In the genomic region with DNA sequence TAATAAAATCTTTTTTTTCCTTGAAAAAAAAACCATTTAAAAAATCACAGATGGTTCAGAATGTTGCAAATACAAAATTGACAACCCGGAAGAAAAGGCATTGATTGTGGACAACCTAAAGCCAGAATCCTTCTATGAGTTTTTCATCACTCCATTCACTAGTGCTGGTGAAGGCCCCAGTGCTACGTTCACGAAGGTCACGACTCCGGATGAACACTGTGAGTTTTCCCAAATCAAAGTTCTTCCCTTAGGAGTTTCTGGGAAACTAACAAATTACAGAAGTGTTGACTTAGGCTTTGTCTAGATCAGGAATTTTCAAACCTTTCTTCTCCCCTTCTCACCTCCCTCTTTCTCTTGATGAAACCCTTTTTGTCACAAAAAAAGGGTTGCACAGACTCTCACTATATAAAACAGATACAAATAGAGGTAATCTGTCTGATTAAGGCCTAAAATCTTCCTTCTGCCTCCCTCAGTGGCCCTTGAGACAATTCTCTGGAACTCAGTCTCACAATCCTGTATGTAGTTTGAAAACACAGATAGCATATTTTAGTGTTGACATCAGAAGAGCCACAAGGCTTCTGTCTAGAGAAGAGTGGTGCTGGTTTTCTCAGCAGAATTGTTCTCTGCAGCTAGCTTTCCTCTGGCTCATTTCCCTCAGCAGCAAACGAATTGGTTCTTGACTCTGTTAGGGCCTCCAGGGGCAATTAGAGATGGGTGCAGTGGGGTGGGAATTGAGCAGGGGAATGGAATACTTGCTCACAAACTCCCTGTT, we compare ENCODE assay signal across 17 cellular contexts.
DNase-seq lines count a peak whose midpoint lies in the region; ATAC-seq lines count a peak whose summit lies in the region.
"Had no signal": no experiment of that assay in that cellular context is flagged by ENCODE, and none has a peak within 500 bp of the region (broad histone marks: within the 10 kb centered on the region; RNA-seq: fewer than 3 reads in every experiment).

No MANE protein-coding gene starts in this region.

- ATAC-seq in Right ventricle myocardium superior (ENCODE audit: poor library complexity) (peak; percentile 51), sciatic nerve (peak; percentile 75), HG03108 (IDR thresholded peaks at IDR 0.05; ENCODE audit: unreplicated experiment) (no peak)
- ATAC-seq: left lung; stimulated activated naive B cell treated with anti-CD40 and anti-IgM and Interleukin-4, amounts not matched to agents 10 μg/mL and 1 μg/mL and 100 μg/mL, for 72 hours had no signal

- no peaks in the 10 kb centered on the region for H3K36me3 Mint-ChIP-seq in activated naive CD4-positive, alpha-beta T cell treated with anti-CD3 and anti-CD28 coated beads, Interleukin-2, amount 10 ng/mL, durations not matched to agents 7 days and 5 days
- H3K36me3 Mint-ChIP-seq: stimulated activated naive B cell treated with anti-CD40 and anti-IgM and Interleukin-4, amounts not matched to agents 10 μg/mL and 1 μg/mL and 100 μg/mL, for 72 hours had no signal

- DNase-seq in ELF-1 (ENCODE audit: low read depth, low spot score): peak; percentile 19
- peak; percentile 83 for DNase-seq in amniotic epithelial cell (ENCODE audit: low read depth)
- no peak for DNase-seq in Right ventricle myocardium superior
- no peak for DNase-seq in sciatic nerve (ENCODE audit: low spot score)
- DNase-seq in posterior cingulate gyrus: no peak
- no peak for DNase-seq in activated naive CD4-positive, alpha-beta T cell treated with anti-CD3 and anti-CD28 coated beads, Interleukin-2, amount 10 ng/mL, durations not matched to agents 7 days and 5 days
- no peak for DNase-seq in NCI-H2107 (lab: John Stamatoyannopoulos, UW)
- DNase-seq: activated CD4-positive, CD25-positive, alpha-beta regulatory T cell treated with anti-CD3 and anti-CD28 coated beads, Interleukin-2, amount 50 U/mL, for 72 hours; activated T-cell treated with anti-CD3 and anti-CD28 coated beads, Interleukin-2, amount 50 U/mL, for 48 hours; C1 segment of cervical spinal cord; central memory CD4-positive, alpha-beta T cell; left lung; NCI-H2029; occipital lobe; stimulated activated CD4-positive, alpha-beta T cell treated with anti-CD3 and anti-CD28 coated beads, Interleukin-2, amount 100 ng/mL, for 48 hours; stimulated activated naive B cell treated with anti-CD40 and anti-IgM and Interleukin-4, amounts not matched to agents 10 μg/mL and 1 μg/mL and 100 μg/mL, for 72 hours had no signal

- no peak overlapping the region for H3K4me3 Mint-ChIP-seq in activated naive CD4-positive, alpha-beta T cell treated with anti-CD3 and anti-CD28 coated beads, Interleukin-2, amount 10 ng/mL, durations not matched to agents 7 days and 5 days
- H3K4me3 Mint-ChIP-seq: stimulated activated naive B cell treated with anti-CD40 and anti-IgM and Interleukin-4, amounts not matched to agents 10 μg/mL and 1 μg/mL and 100 μg/mL, for 72 hours had no signal

- H3K27me3 Mint-ChIP-seq in activated naive CD4-positive, alpha-beta T cell treated with anti-CD3 and anti-CD28 coated beads, Interleukin-2, amount 10 ng/mL, durations not matched to agents 7 days and 5 days: peaks cover 59% of the 10 kb centered on the region

- no peaks in the 10 kb centered on the region for H3K9me3 Mint-ChIP-seq in activated naive CD4-positive, alpha-beta T cell treated with anti-CD3 and anti-CD28 coated beads, Interleukin-2, amount 10 ng/mL, durations not matched to agents 7 days and 5 days
- H3K9me3 Mint-ChIP-seq: stimulated activated naive B cell treated with anti-CD40 and anti-IgM and Interleukin-4, amounts not matched to agents 10 μg/mL and 1 μg/mL and 100 μg/mL, for 72 hours had no signal

- intact Hi-C loops in Right ventricle myocardium superior (cut with DNase I): no loop called here
- intact Hi-C loops in sciatic nerve (cut with DNase I): no loop called here
- intact Hi-C loops in posterior cingulate gyrus (cut with DNase I): loop anchor here (10.0 kb wide), 1 partner anchor 501 kb away; no protein-coding TSS in a partner anchor

- H3K27ac Mint-ChIP-seq in activated naive CD4-positive, alpha-beta T cell treated with anti-CD3 and anti-CD28 coated beads, Interleukin-2, amount 10 ng/mL, durations not matched to agents 7 days and 5 days: no peak overlapping the region
- H3K27ac Mint-ChIP-seq: stimulated activated naive B cell treated with anti-CD40 and anti-IgM and Interleukin-4, amounts not matched to agents 10 μg/mL and 1 μg/mL and 100 μg/mL, for 72 hours had no signal

- no peaks in the 10 kb centered on the region for H3K4me1 Mint-ChIP-seq in activated naive CD4-positive, alpha-beta T cell treated with anti-CD3 and anti-CD28 coated beads, Interleukin-2, amount 10 ng/mL, durations not matched to agents 7 days and 5 days
- H3K4me1 Mint-ChIP-seq: stimulated activated naive B cell treated with anti-CD40 and anti-IgM and Interleukin-4, amounts not matched to agents 10 μg/mL and 1 μg/mL and 100 μg/mL, for 72 hours had no signal

- CTCF ChIA-PET in activated naive CD4-positive, alpha-beta T cell treated with anti-CD3 and anti-CD28 coated beads, Interleukin-2, amount 10 ng/mL, durations not matched to agents 7 days and 5 days (lab: Charles Lee): interaction anchor here (0.9 to 1.7 kb wide), 2 partner anchors 484 to 1942 kb away, joined by 3 to 5 read pairs; no protein-coding TSS in a partner anchor

Comparison
In these comparisons a context has a peak if more than half of its experiments do, and no peak if none do; other contexts are left out.
1. DNase-seq: peak in ELF-1 (single experiment) and amniotic epithelial cell (single experiment); none in Right ventricle myocardium superior (single experiment), sciatic nerve (single experiment), posterior cingulate gyrus (0 of 10), activated naive CD4-positive, alpha-beta T cell treated with anti-CD3 and anti-CD28 coated beads, Interleukin-2, amount 10 ng/mL, durations not matched to agents 7 days and 5 days (single experiment) and NCI-H2107 (single experiment).